Comparison of ENCODE assay signal across 8 cellular contexts in the genomic region with DNA sequence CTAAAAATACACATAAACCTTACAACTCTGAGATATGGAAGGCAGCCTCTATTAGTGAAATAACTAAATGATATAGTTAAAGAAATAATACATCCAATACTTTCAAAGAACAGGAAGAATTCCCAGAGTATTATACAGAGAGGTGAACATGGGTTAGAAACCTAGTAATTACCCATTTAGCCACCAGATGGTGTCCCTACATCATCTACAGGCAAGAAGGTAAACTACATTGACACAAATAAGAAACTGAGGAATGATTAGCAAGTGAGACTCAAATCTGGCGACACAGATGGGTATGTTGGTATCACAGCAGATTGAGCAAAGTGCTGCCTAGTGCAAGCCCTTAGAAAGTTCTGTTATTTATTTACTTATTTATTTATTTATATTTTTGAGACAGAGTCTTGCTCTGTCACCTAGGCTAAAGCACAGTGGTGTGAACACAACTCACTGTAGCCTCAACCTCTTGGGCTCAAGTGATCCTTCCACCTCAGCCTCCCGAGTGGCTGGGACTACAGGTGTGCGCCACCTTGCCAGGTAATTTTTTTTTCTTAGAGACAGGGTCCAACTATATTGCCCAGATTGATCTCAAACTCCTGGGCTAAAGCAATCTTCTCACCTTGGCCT. TPM values are rescaled to one million over a fixed set of nuclear protein-coding genes. Genes with fewer than 3 reads are reported as not detected.
DNase-seq lines count a peak whose midpoint lies in the region; ATAC-seq and TF ChIP-seq lines count a peak whose summit lies in the region.

No MANE protein-coding gene starts in this region.

- H3K36me3 Mint-ChIP-seq in endothelial cell (ENCODE audit: low read depth, unreplicated experiment) (peaks cover 45% of the 10 kb centered on the region), nephron (ENCODE audit: low read depth) (peaks cover 78% of the 10 kb centered on the region)

- H3K27me3 Mint-ChIP-seq in endothelial cell (ENCODE audit: unreplicated experiment) (no peaks in the 10 kb centered on the region), nephron (ENCODE audit: low read depth) (no peaks in the 10 kb centered on the region)

- H3K27ac Mint-ChIP-seq in endothelial cell (ENCODE audit: unreplicated experiment) = no peak overlapping the region
- H3K27ac Mint-ChIP-seq in nephron = no peak overlapping the region

- peak; percentile 31 for DNase-seq in NOMO-1 treated with DMSO at 0.1 percent for 48 hours (lab: John Stamatoyannopoulos, UW; ENCODE audit: unreplicated experiment)
- no peak for DNase-seq in NOMO-1 treated with dmso at 0.1 percent for 144 hours (lab: John Stamatoyannopoulos, UW; ENCODE audit: unreplicated experiment)
- DNase-seq in NCI-H69 (lab: John Stamatoyannopoulos, UW) = peak; percentile 6
- no peak for DNase-seq in endothelial cell (ENCODE audit: low spot score)

- ATAC-seq in GM18870 (IDR thresholded peaks at IDR 0.05; ENCODE audit: unreplicated experiment) = no peak
- ATAC-seq in GM18520 (IDR thresholded peaks at IDR 0.05; ENCODE audit: unreplicated experiment) = no peak
- no peak for ATAC-seq in GM21786 (IDR thresholded peaks at IDR 0.05; ENCODE audit: unreplicated experiment)

- TF ChIP-seq CTCF in endothelial cell (IDR thresholded peaks at IDR 0.05; ENCODE audit: unreplicated experiment) (peak; percentile 42), nephron (IDR thresholded peaks at IDR 0.05; ENCODE audit: unreplicated experiment in 3 of 3) (peak in 2 of 3 experiments; percentile 52 to 63)

- H3K4me1 Mint-ChIP-seq in endothelial cell (ENCODE audit: unreplicated experiment) (no peaks in the 10 kb centered on the region), nephron (no peaks in the 10 kb centered on the region)

- no peak overlapping the region for H3K4me3 Mint-ChIP-seq in endothelial cell (ENCODE audit: unreplicated experiment)
- H3K4me3 Mint-ChIP-seq in nephron = no peak overlapping the region

- no peaks in the 10 kb centered on the region for H3K9me3 Mint-ChIP-seq in endothelial cell (ENCODE audit: unreplicated experiment)
- H3K9me3 Mint-ChIP-seq in nephron = no peaks in the 10 kb centered on the region

RNA-seq across cellular contexts. Expression of a gene that starts 28.2 kb away (rescaled TPM):
- total RNA-seq in endothelial cell (ENCODE audit: unreplicated experiment) = 16.9 TPM

RNA-seq across cellular contexts. Expression of a gene that starts 34.9 kb away (rescaled TPM):
- not detected for total RNA-seq in endothelial cell (ENCODE audit: unreplicated experiment)

RNA-seq across cellular contexts. Expression of a gene that starts 36.6 kb away (rescaled TPM):
- total RNA-seq in endothelial cell (ENCODE audit: unreplicated experiment) = 83.9 TPM

RNA-seq across cellular contexts. Expression of a gene that starts 36.9 kb away (rescaled TPM):
- total RNA-seq in endothelial cell (ENCODE audit: unreplicated experiment) = 54.7 TPM

RNA-seq across cellular contexts. Expression of a gene that starts 52.1 kb away (rescaled TPM):
- total RNA-seq in endothelial cell (ENCODE audit: unreplicated experiment) = not detected

Comparison
In these comparisons a context has a peak if more than half of its experiments do, and no peak if none do; other contexts are left out.
1. DNase-seq: peak in NOMO-1 treated with DMSO at 0.1 percent for 48 hours (single experiment) and NCI-H69 (single experiment); none in NOMO-1 treated with dmso at 0.1 percent for 144 hours (single experiment) and endothelial cell (single experiment).